In the genomic region with DNA sequence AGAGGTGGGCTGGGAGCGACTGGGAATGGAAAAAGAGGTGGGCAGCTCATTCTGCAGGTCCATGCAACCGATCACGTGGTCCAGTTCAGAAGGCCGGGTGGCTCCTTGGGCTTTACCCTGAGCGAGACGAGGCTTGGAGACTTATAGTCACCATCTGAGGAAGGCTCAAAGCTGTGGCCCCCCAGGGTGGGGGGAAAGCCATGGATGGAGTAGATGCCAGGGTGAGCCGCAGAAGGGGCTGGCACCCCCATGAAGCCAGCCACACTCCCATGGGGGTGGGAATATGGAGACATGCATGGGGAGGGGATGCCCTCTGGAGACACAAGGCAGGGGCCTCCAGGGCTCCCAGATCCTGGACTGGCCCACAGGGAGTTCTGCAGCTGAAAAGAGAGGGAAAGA, we compare ENCODE assay signal across 8 cellular contexts. TPM values are rescaled to one million over a fixed set of nuclear protein-coding genes. Genes with fewer than 3 reads are reported as not detected.
"Had no signal": no experiment of that assay in that cellular context is flagged by ENCODE, and none has a peak within 500 bp of the region (broad histone marks: within the 10 kb centered on the region; RNA-seq: fewer than 3 reads in every experiment).

No MANE protein-coding gene starts in this region.

- H2AFZ ChIP-seq: GM23248 had no signal

- DNase-seq: GOT3, IMR-90 had no signal

- H3K4me3 ChIP-seq: GM23248, HAP-1 had no signal

- H3K9ac ChIP-seq: GM23248 had no signal

- H3K9me3 ChIP-seq: HAP-1 had no signal

- H3K27ac ChIP-seq: GM23248, HL-60 had no signal

- H3K4me1 ChIP-seq: HAP-1 had no signal

RNA-seq across cellular contexts. Expression of gene ALX3, which starts 9.8 kb away (rescaled TPM):
- total RNA-seq: GM23248, H4, HT1080, IMR-90 had no signal
- polyA plus RNA-seq: GM23248, IMR-90 had no signal

RNA-seq across cellular contexts. Expression of gene UBL4B, which starts 51.6 kb away (rescaled TPM):
- total RNA-seq: GM23248, H4, H7, HT1080, IMR-90 had no signal
- polyA plus RNA-seq: GM23248, IMR-90 had no signal
